1 cellular context compared by ENCODE assay signal in the genomic region with DNA sequence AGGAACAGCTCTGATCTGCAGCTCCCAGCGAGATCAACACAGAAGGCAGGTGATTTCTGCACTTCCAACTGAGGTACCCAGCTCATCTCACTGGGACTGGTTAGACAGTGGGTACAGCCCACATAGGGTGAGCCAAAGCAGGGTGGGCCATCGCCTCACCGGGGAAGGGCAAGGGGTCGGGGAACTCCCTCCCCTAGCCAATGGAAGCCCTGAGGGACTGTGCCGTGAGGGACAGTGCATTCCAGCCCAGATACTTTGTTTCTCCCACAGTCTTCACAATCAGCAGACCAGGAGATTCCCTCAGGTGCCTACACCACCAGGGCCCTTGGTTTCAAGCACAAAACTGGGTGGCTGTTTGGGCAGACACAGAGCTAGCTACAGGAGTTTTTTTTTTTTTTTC.
TF ChIP-seq lines count a peak whose summit lies in the region.

No MANE protein-coding gene starts in this region.

TF ChIP-seq in K562, 482 proteins besides CTCF, POLR2A, EP300 and RAD21 (continued from another document):
- TF ChIP-seq, protein P1, sequence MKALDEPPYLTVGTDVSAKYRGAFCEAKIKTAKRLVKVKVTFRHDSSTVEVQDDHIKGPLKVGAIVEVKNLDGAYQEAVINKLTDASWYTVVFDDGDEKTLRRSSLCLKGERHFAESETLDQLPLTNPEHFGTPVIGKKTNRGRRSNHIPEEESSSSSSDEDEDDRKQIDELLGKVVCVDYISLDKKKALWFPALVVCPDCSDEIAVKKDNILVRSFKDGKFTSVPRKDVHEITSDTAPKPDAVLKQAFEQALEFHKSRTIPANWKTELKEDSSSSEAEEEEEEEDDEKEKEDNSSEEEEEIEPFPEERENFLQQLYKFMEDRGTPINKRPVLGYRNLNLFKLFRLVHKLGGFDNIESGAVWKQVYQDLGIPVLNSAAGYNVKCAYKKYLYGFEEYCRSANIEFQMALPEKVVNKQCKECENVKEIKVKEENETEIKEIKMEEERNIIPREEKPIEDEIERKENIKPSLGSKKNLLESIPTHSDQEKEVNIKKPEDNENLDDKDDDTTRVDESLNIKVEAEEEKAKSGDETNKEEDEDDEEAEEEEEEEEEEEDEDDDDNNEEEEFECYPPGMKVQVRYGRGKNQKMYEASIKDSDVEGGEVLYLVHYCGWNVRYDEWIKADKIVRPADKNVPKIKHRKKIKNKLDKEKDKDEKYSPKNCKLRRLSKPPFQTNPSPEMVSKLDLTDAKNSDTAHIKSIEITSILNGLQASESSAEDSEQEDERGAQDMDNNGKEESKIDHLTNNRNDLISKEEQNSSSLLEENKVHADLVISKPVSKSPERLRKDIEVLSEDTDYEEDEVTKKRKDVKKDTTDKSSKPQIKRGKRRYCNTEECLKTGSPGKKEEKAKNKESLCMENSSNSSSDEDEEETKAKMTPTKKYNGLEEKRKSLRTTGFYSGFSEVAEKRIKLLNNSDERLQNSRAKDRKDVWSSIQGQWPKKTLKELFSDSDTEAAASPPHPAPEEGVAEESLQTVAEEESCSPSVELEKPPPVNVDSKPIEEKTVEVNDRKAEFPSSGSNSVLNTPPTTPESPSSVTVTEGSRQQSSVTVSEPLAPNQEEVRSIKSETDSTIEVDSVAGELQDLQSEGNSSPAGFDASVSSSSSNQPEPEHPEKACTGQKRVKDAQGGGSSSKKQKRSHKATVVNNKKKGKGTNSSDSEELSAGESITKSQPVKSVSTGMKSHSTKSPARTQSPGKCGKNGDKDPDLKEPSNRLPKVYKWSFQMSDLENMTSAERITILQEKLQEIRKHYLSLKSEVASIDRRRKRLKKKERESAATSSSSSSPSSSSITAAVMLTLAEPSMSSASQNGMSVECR (CRISPR knock-in tag; IDR thresholded peaks at IDR 0.05), result no peak
- no peak for TF ChIP-seq RBM15 (IDR thresholded peaks at IDR 0.05; ENCODE audit: insufficient read depth, low read length)
- no peak for TF ChIP-seq ILK (tag; IDR thresholded peaks at IDR 0.05; ENCODE audit: borderline replicate concordance, low read depth)
- TF ChIP-seq, protein P2, sequence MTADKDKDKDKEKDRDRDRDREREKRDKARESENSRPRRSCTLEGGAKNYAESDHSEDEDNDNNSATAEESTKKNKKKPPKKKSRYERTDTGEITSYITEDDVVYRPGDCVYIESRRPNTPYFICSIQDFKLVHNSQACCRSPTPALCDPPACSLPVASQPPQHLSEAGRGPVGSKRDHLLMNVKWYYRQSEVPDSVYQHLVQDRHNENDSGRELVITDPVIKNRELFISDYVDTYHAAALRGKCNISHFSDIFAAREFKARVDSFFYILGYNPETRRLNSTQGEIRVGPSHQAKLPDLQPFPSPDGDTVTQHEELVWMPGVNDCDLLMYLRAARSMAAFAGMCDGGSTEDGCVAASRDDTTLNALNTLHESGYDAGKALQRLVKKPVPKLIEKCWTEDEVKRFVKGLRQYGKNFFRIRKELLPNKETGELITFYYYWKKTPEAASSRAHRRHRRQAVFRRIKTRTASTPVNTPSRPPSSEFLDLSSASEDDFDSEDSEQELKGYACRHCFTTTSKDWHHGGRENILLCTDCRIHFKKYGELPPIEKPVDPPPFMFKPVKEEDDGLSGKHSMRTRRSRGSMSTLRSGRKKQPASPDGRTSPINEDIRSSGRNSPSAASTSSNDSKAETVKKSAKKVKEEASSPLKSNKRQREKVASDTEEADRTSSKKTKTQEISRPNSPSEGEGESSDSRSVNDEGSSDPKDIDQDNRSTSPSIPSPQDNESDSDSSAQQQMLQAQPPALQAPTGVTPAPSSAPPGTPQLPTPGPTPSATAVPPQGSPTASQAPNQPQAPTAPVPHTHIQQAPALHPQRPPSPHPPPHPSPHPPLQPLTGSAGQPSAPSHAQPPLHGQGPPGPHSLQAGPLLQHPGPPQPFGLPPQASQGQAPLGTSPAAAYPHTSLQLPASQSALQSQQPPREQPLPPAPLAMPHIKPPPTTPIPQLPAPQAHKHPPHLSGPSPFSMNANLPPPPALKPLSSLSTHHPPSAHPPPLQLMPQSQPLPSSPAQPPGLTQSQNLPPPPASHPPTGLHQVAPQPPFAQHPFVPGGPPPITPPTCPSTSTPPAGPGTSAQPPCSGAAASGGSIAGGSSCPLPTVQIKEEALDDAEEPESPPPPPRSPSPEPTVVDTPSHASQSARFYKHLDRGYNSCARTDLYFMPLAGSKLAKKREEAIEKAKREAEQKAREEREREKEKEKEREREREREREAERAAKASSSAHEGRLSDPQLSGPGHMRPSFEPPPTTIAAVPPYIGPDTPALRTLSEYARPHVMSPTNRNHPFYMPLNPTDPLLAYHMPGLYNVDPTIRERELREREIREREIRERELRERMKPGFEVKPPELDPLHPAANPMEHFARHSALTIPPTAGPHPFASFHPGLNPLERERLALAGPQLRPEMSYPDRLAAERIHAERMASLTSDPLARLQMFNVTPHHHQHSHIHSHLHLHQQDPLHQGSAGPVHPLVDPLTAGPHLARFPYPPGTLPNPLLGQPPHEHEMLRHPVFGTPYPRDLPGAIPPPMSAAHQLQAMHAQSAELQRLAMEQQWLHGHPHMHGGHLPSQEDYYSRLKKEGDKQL (CRISPR knock-in tag; IDR thresholded peaks at IDR 0.05; ENCODE audit: borderline replicate concordance), result no peak
- TF ChIP-seq, protein P3, sequence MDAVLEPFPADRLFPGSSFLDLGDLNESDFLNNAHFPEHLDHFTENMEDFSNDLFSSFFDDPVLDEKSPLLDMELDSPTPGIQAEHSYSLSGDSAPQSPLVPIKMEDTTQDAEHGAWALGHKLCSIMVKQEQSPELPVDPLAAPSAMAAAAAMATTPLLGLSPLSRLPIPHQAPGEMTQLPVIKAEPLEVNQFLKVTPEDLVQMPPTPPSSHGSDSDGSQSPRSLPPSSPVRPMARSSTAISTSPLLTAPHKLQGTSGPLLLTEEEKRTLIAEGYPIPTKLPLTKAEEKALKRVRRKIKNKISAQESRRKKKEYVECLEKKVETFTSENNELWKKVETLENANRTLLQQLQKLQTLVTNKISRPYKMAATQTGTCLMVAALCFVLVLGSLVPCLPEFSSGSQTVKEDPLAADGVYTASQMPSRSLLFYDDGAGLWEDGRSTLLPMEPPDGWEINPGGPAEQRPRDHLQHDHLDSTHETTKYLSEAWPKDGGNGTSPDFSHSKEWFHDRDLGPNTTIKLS (IDR thresholded peaks at IDR 0.05; ENCODE audit: borderline replicate concordance, low read depth), result no peak
- no peak for TF ChIP-seq ZNF57 (CRISPR knock-in tag; IDR thresholded peaks at IDR 0.05)
- TF ChIP-seq CBX2 (IDR thresholded peaks at IDR 0.05; ENCODE audit: insufficient read depth, low read length, poor library complexity, severe bottlenecking), result no peak
- TF ChIP-seq SREBF1 (IDR thresholded peaks at IDR 0.05; ENCODE audit: borderline replicate concordance, low read depth, low read length), result no peak
- TF ChIP-seq SUPT5H (IDR thresholded peaks at IDR 0.05), result no peak
- no peak for TF ChIP-seq ZC3H11A (IDR thresholded peaks at IDR 0.05; ENCODE audit: low read depth, low read length)
- no peak for TF ChIP-seq JUND (IDR thresholded peaks at IDR 0.05; ENCODE audit: borderline replicate concordance, low read depth, low read length)
- TF ChIP-seq JUND (tag; IDR thresholded peaks at IDR 0.05; ENCODE audit: borderline replicate concordance, low read depth, low read length), result no peak
- TF ChIP-seq ETV6 (IDR thresholded peaks at IDR 0.05; ENCODE audit: borderline replicate concordance in 1 of 2, low read depth in 2 of 2, low read length in 1 of 2), result no peak
- TF ChIP-seq ETV6 (CRISPR knock-in tag; IDR thresholded peaks at IDR 0.05; ENCODE audit: borderline replicate concordance), result no peak
- TF ChIP-seq FOXJ2 (tag; IDR thresholded peaks at IDR 0.05), result no peak
